ENCODE assay signal across 25 cellular contexts in the genomic region with DNA sequence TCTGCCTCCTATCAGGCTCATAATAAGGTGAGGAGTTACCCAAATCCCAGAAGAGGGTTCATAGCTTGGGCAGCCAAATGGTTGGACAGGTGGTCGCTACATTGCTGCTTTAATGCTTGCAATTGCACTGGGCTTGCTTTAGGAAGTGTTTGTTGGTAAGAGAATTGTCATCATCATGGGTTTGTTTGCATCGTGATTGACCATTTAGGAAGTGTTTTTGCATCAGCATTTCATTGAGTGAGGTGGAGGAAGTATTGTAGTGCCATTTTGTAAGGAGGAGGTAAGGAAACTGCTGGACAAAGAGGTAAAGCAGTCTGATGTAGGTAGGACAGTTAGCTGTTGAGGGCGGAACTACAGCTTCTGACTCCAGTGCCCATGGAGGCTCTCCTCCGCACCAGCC.
"Had no signal": no experiment of that assay in that cellular context is flagged by ENCODE, and none has a peak within 500 bp of the region (broad histone marks: within the 10 kb centered on the region; RNA-seq: fewer than 3 reads in every experiment).

No MANE protein-coding gene starts in this region.

- H3K9me3 Mint-ChIP-seq: activated CD4-positive, alpha-beta memory T cell treated with anti-CD3 and anti-CD28 coated beads for 36 hours; activated naive CD4-positive, alpha-beta T cell treated with anti-CD3 and anti-CD28 coated beads, Interleukin-2, amount 10 ng/mL, durations not matched to agents 7 days and 5 days; activated T-cell treated with anti-CD3 and anti-CD28 coated beads, Interleukin-2, amount 50 U/mL, for 24 hours; effector memory CD8-positive, alpha-beta T cell; mesothelial cell of epicardium; naive thymus-derived CD4-positive, alpha-beta T cell; stimulated activated effector memory CD8-positive, alpha-beta T cell treated with anti-CD3 and anti-CD28 coated beads, Interleukin-12 subunit alpha, Interleukin-12 subunit beta, amount 100 ng/mL, for 72 hours; stimulated activated naive CD8-positive, alpha-beta T cell treated with anti-CD3 and anti-CD28 coated beads, Interleukin-15, Interleukin-2, amounts not matched to agents 100 ng/mL and 50 ng/mL, for 24 hours had no signal

- DNase-seq: activated CD4-positive, alpha-beta memory T cell treated with anti-CD3 and anti-CD28 coated beads for 36 hours; activated CD4-positive, alpha-beta T cell treated with anti-CD3 and anti-CD28 coated beads for 48 hours; activated CD8-positive, alpha-beta memory T cell treated with anti-CD3 and anti-CD28 coated beads, Interleukin-2, amount 50 U/mL, for 4 hours; activated gamma-delta T cell; activated naive CD4-positive, alpha-beta T cell treated with anti-CD3 and anti-CD28 coated beads, Interleukin-2, amount 10 ng/mL, durations not matched to agents 7 days and 5 days; activated T-cell treated with anti-CD3 and anti-CD28 coated beads, Interleukin-2, amount 50 U/mL, for 24 hours; amniotic stem cell; caudate nucleus; cortex of kidney; effector memory CD8-positive, alpha-beta T cell; erythroblast; gastrocnemius medialis; hippocampal formation; left colon; mammary epithelial cell; naive thymus-derived CD4-positive, alpha-beta T cell; stimulated activated CD4-positive, alpha-beta T cell treated with anti-CD3 and anti-CD28 coated beads, Interleukin-4, amount 100 ng/mL, for 24 hours; upper lobe of left lung had no signal

- H3K4me3 Mint-ChIP-seq: activated CD4-positive, alpha-beta memory T cell treated with anti-CD3 and anti-CD28 coated beads for 36 hours; activated naive CD4-positive, alpha-beta T cell treated with anti-CD3 and anti-CD28 coated beads, Interleukin-2, amount 10 ng/mL, durations not matched to agents 7 days and 5 days; activated T-cell treated with anti-CD3 and anti-CD28 coated beads, Interleukin-2, amount 50 U/mL, for 24 hours; effector memory CD8-positive, alpha-beta T cell; mesothelial cell of epicardium; stimulated activated effector memory CD8-positive, alpha-beta T cell treated with anti-CD3 and anti-CD28 coated beads, Interleukin-12 subunit alpha, Interleukin-12 subunit beta, amount 100 ng/mL, for 72 hours; stimulated activated naive CD8-positive, alpha-beta T cell treated with anti-CD3 and anti-CD28 coated beads, Interleukin-15, Interleukin-2, amounts not matched to agents 100 ng/mL and 50 ng/mL, for 24 hours had no signal

- H3K27ac Mint-ChIP-seq: activated CD4-positive, alpha-beta memory T cell treated with anti-CD3 and anti-CD28 coated beads for 36 hours; activated naive CD4-positive, alpha-beta T cell treated with anti-CD3 and anti-CD28 coated beads, Interleukin-2, amount 10 ng/mL, durations not matched to agents 7 days and 5 days; activated T-cell treated with anti-CD3 and anti-CD28 coated beads, Interleukin-2, amount 50 U/mL, for 24 hours; mesothelial cell of epicardium; stimulated activated effector memory CD8-positive, alpha-beta T cell treated with anti-CD3 and anti-CD28 coated beads, Interleukin-12 subunit alpha, Interleukin-12 subunit beta, amount 100 ng/mL, for 72 hours; stimulated activated naive CD8-positive, alpha-beta T cell treated with anti-CD3 and anti-CD28 coated beads, Interleukin-15, Interleukin-2, amounts not matched to agents 100 ng/mL and 50 ng/mL, for 24 hours had no signal

- H3K9me3 ChIP-seq: gastrocnemius medialis, thoracic aorta, upper lobe of left lung, vagina had no signal

- H3K4me3 ChIP-seq: gastrocnemius medialis, thoracic aorta, upper lobe of left lung, vagina had no signal

- H3K27me3 ChIP-seq: gastrocnemius medialis, upper lobe of left lung, vagina had no signal

- FAIRE-seq: keratinocyte had no signal

- ATAC-seq: activated CD4-positive, CD25-positive, alpha-beta regulatory T cell treated with anti-CD3 and anti-CD28 coated beads, Interleukin-2, amount 50 U/mL, for 24 hours; effector memory CD8-positive, alpha-beta T cell; gastrocnemius medialis; left colon; naive thymus-derived CD4-positive, alpha-beta T cell; stimulated activated effector memory CD8-positive, alpha-beta T cell treated with anti-CD3 and anti-CD28 coated beads, Interleukin-12 subunit alpha, Interleukin-12 subunit beta, amount 100 ng/mL, for 72 hours had no signal

- H3K36me3 ChIP-seq: gastrocnemius medialis, thoracic aorta, vagina had no signal

- H3K27ac ChIP-seq: thoracic aorta, upper lobe of left lung, vagina had no signal

- H3K27me3 Mint-ChIP-seq: activated CD4-positive, alpha-beta memory T cell treated with anti-CD3 and anti-CD28 coated beads for 36 hours; activated naive CD4-positive, alpha-beta T cell treated with anti-CD3 and anti-CD28 coated beads, Interleukin-2, amount 10 ng/mL, durations not matched to agents 7 days and 5 days; activated T-cell treated with anti-CD3 and anti-CD28 coated beads, Interleukin-2, amount 50 U/mL, for 24 hours; effector memory CD8-positive, alpha-beta T cell; naive thymus-derived CD4-positive, alpha-beta T cell; stimulated activated naive CD8-positive, alpha-beta T cell treated with anti-CD3 and anti-CD28 coated beads, Interleukin-15, Interleukin-2, amounts not matched to agents 100 ng/mL and 50 ng/mL, for 24 hours had no signal
